In the genomic region with DNA sequence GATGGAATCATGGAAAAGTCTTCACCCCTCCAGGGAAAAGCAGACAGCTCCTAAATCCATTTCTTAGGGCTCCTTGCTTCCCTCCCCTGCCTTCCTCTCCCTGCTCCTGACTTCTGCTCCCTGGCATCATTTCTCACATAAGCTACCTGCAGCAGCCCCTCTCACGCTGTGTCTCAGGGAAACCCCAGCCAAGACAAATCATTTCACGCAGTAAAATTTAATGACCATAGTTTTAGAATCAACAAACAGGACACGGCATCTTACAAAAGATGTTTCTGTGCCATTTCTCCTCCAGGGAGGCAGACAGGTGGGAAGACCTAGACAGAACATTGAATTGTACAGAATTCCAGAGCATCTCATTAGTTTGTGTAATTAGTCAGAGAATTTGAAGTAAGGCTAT, we compare ENCODE assay signal across 18 cellular contexts. TPM values are rescaled to one million over a fixed set of nuclear protein-coding genes. Genes with fewer than 3 reads are reported as not detected.
DNase-seq lines count a peak whose midpoint lies in the region; ATAC-seq, FAIRE-seq and TF ChIP-seq lines count a peak whose summit lies in the region.
"Had no signal": no experiment of that assay in that cellular context is flagged by ENCODE, and none has a peak within 500 bp of the region (broad histone marks: within the 10 kb centered on the region; RNA-seq: fewer than 3 reads in every experiment).

No MANE protein-coding gene starts in this region.

- peaks cover 3% of the 10 kb centered on the region; the same call in 1 of the 2 replicates for H3K9me1 ChIP-seq in IMR-90 (ENCODE audit: insufficient read depth, low read length)

- H3K36me3 ChIP-seq in IMR-90 (ENCODE audit: control insufficient read depth, insufficient read depth, low read length) (no peaks in the 10 kb centered on the region), smooth muscle cell (ENCODE audit: low read depth) (no peaks in the 10 kb centered on the region), A673 (ENCODE audit: insufficient read depth, low read length, poor library complexity, severe bottlenecking) (no peaks in the 10 kb centered on the region)
- H3K36me3 ChIP-seq: BE2C had no signal

- H3K27me3 ChIP-seq in IMR-90 (ENCODE audit: control insufficient read depth, insufficient read depth, low read length) (no peaks in the 10 kb centered on the region; the same call in 1 of the 2 replicates), smooth muscle cell (ENCODE audit: low read depth) (no peaks in the 10 kb centered on the region), A673 (replicated peaks; ENCODE audit: insufficient read depth, low read depth, low read length, poor library complexity) (peaks cover 30% of the 10 kb centered on the region)
- H3K27me3 ChIP-seq: BE2C had no signal

- dilution Hi-C loops in IMR-90 (cut with HindIII; ENCODE audit: low sequenced_read_pairs, unreplicated experiment): no loop called here

- CTCF ChIA-PET in A549 (lab: Yijun Ruan, JAX) (interaction anchor here (1.3 to 5.1 kb wide), 3 partner anchors 10 to 30 kb away, joined by 4 to 23 read pairs (median 5); partner anchors contain the start of gene FOXQ1), IMR-90 (lab: Yijun Ruan, JAX) (interaction anchor here (1.1 kb wide), 1 partner anchor 383 kb away, joined by 3 read pairs; no protein-coding TSS in a partner anchor), A673 (lab: Charles Lee) (no interaction called here)

- peaks cover 44% of the 10 kb centered on the region for H3K27me3 Mint-ChIP-seq in mesothelial cell of epicardium (ENCODE audit: low read depth)

- no peak overlapping the region for H3K56ac ChIP-seq in IMR-90 (ENCODE audit: extremely low read depth, insufficient read depth, low read length)

- H3K9ac ChIP-seq in IMR-90 (ENCODE audit: low read depth, low read length) (no peak overlapping the region), smooth muscle cell (ENCODE audit: low read depth) (no peak overlapping the region)

- H3K27ac Mint-ChIP-seq in mesothelial cell of epicardium: no peak overlapping the region
- H3K27ac Mint-ChIP-seq: CD4-positive, alpha-beta T cell; H9 had no signal

- intact Hi-C loops in IMR-90 (cut with micrococcal nuclease) (no loop called here), A673 (cut with micrococcal nuclease; ENCODE audit: unreplicated experiment) (no loop called here)

- peak overlapping the region; percentile 9; the same call in 1 of the 2 replicates for H2AK5ac ChIP-seq in IMR-90 (ENCODE audit: low read depth, low read length)

- ATAC-seq in A549 (no peak), IMR-90 (ENCODE audit: low read depth) (no peak), GM18511 (IDR thresholded peaks at IDR 0.05; ENCODE audit: unreplicated experiment) (no peak)

- H2BK15ac ChIP-seq in IMR-90 (ENCODE audit: low read depth, low read length): peak overlapping the region; percentile 56; the same call in 1 of the 3 replicates

- H3K14ac ChIP-seq in IMR-90 (replicated peaks; ENCODE audit: low read depth, low read length): no peak overlapping the region

- no peaks in the 10 kb centered on the region for H3K9me3 ChIP-seq in A549
- H3K9me3 ChIP-seq in IMR-90 (ENCODE audit: control insufficient read depth, insufficient read depth, low read length): no peaks in the 10 kb centered on the region
- H3K9me3 ChIP-seq in smooth muscle cell (replicated peaks; ENCODE audit: low read depth): no peaks in the 10 kb centered on the region
- H3K9me3 ChIP-seq in A673 (ENCODE audit: low read depth, low read length, poor library complexity, severe bottlenecking): no peaks in the 10 kb centered on the region
- H3K9me3 ChIP-seq: BE2C had no signal

- H3K36me3 Mint-ChIP-seq in mesothelial cell of epicardium: no peaks in the 10 kb centered on the region

- 0 out of 2 replicates have a peak overlapping the region, but pooled peaks have one; percentile 56 for H3K4ac ChIP-seq in IMR-90 (ENCODE audit: low read depth, low read length)

- no peak overlapping the region for H2BK5ac ChIP-seq in IMR-90 (ENCODE audit: low read depth, low read length, poor library complexity, severe bottlenecking)

- H4K91ac ChIP-seq in IMR-90 (ENCODE audit: insufficient read depth, low read depth, low read length): no peak overlapping the region

- H3K4me1 ChIP-seq in A549 (peaks cover 35% of the 10 kb centered on the region), IMR-90 (ENCODE audit: control insufficient read depth, insufficient read depth, low read length) (peaks cover 7% of the 10 kb centered on the region), smooth muscle cell (ENCODE audit: low read depth) (no peaks in the 10 kb centered on the region), A673 (ENCODE audit: insufficient read depth, low read length, poor library complexity, severe bottlenecking) (no peaks in the 10 kb centered on the region)
- H3K4me1 ChIP-seq: BE2C had no signal

- H3F3A ChIP-seq in smooth muscle cell (ENCODE audit: low read depth): peaks cover 19% of the 10 kb centered on the region

- no peak overlapping the region for H4K5ac ChIP-seq in IMR-90 (ENCODE audit: low read depth, low read length)

- H2BK20ac ChIP-seq in IMR-90 (ENCODE audit: low read depth, low read length): no peak overlapping the region

- DNase-seq in A549 (ENCODE audit: low read depth in 1 of 2, low spot score in 1 of 2) (no peak), IMR-90 (no peak), smooth muscle cell (lab: John Stamatoyannopoulos, UW; ENCODE audit: unreplicated experiment) (no peak), A673 (ENCODE audit: low spot score) (no peak), mesothelial cell of epicardium (ENCODE audit: low spot score in 2 of 2, unreplicated experiment in 2 of 2) (no peak)
- DNase-seq: BE2C; C1 segment of cervical spinal cord; CD4-positive, alpha-beta T cell; DMS153; DMS79; GDM1; H9 had no signal

- in situ Hi-C loops in IMR-90 (cut with MboI; ENCODE audit: low sequenced_read_pairs): no loop called here

- no peak for TF ChIP-seq RAD21 in A549 (conservative IDR thresholded peaks at IDR 0.05 in 1 of 2, IDR thresholded peaks at IDR 0.05 in 1 of 2)
- TF ChIP-seq RAD21 in IMR-90 (IDR thresholded peaks at IDR 0.05; ENCODE audit: low read length): no peak

- POLR2A ChIA-PET in A549 (lab: Yijun Ruan, JAX) (interaction anchor here (3.7 kb wide), 1 partner anchor 16 kb away, joined by 26 read pairs; the partner anchor contains the start of gene FOXQ1), IMR-90 (lab: Charles Lee; ENCODE audit: unreplicated experiment) (no interaction called here), A673 (lab: Charles Lee; ENCODE audit: low non-redundant PET) (no interaction called here)

- peak overlapping the region; percentile 82 for H3K27ac ChIP-seq in A549
- H3K27ac ChIP-seq in IMR-90 (ENCODE audit: insufficient read depth, low read length): no peak overlapping the region
- peak overlapping the region; percentile 63 for H3K27ac ChIP-seq in VCaP
- H3K27ac ChIP-seq in smooth muscle cell (ENCODE audit: low read depth): no peak overlapping the region
- no peak overlapping the region for H3K27ac ChIP-seq in A673 (ENCODE audit: low read depth, low read length, poor library complexity, severe bottlenecking)
- H3K27ac ChIP-seq: 22Rv1 had no signal

- FAIRE-seq in A549 (lab: Jason Lieb, UNC): no peak
- FAIRE-seq: GM12892, GM18507, H1 had no signal

- TF ChIP-seq CTCF in A549 (IDR thresholded peaks at IDR 0.05): no peak
- TF ChIP-seq CTCF in IMR-90 (conservative IDR thresholded peaks at IDR 0.05; ENCODE audit: low read depth, low read length): no peak
- TF ChIP-seq CTCF in VCaP (conservative IDR thresholded peaks at IDR 0.05): no peak
- TF ChIP-seq CTCF in smooth muscle cell (IDR thresholded peaks at IDR 0.05; ENCODE audit: borderline replicate concordance, insufficient read depth, poor library complexity, severe bottlenecking): no peak
- no peak for TF ChIP-seq CTCF in A673 (conservative IDR thresholded peaks at IDR 0.05; ENCODE audit: low read depth, low read length)
- no peak for TF ChIP-seq CTCF in mesothelial cell of epicardium (IDR thresholded peaks at IDR 0.05; ENCODE audit: unreplicated experiment)

- TF ChIP-seq POLR2A in A549 (IDR thresholded peaks at IDR 0.05; ENCODE audit: low read length): no peak
- no peak for TF ChIP-seq POLR2A in IMR-90 (IDR thresholded peaks at IDR 0.05; ENCODE audit: low read depth, low read length)

- TF ChIP-seq EP300 in A549 (IDR thresholded peaks at IDR 0.05): no peak

- no peak overlapping the region for H3K23ac ChIP-seq in IMR-90 (ENCODE audit: low read depth, low read length)

- no peaks in the 10 kb centered on the region for H3K79me1 ChIP-seq in IMR-90 (ENCODE audit: low read depth in 1 of 2, low read length in 2 of 2)

- WGBS in A549 (ENCODE audit: missing lambda C conversion rate): 97% methylated on average over 3 of the region's 3 CpGs
- WGBS in IMR-90 (ENCODE audit: extremely low coverage in 2 of 2, insufficient read length in 1 of 2), 2 experiments: no CpG with 5 or more reads among the region's 3 CpGs
- WGBS in smooth muscle cell (ENCODE audit: low lambda C conversion rate): 83% methylated on average over 3 of the region's 3 CpGs

- no peak overlapping the region for H2BK120ac ChIP-seq in IMR-90 (ENCODE audit: low read depth, low read length)

- H4K20me1 ChIP-seq in IMR-90 (ENCODE audit: insufficient read depth, low read length) (no peaks in the 10 kb centered on the region), smooth muscle cell (ENCODE audit: low read depth) (no peaks in the 10 kb centered on the region)

- no peak overlapping the region for H3K4me3 Mint-ChIP-seq in mesothelial cell of epicardium
- H3K4me3 Mint-ChIP-seq: CD4-positive, alpha-beta T cell; H9 had no signal

- H4K8ac ChIP-seq in IMR-90 (ENCODE audit: low read depth in 2 of 2, low read length in 2 of 2): no peak overlapping the region

- BruUV-seq in IMR-90 (replicated peaks; lab: Mats Ljungman, UMichigan) (no TSS peak), A673 (replicated peaks; lab: Mats Ljungman, UMichigan) (no TSS peak)

- H3K4me3 ChIP-seq in A549: no peak overlapping the region
- H3K4me3 ChIP-seq in IMR-90 (ENCODE audit: insufficient read depth, low read depth, low read length): no peak overlapping the region
- no peak overlapping the region for H3K4me3 ChIP-seq in smooth muscle cell
- no peak overlapping the region for H3K4me3 ChIP-seq in A673 (ENCODE audit: low read depth, low read length, poor library complexity, severe bottlenecking)

- H3K4me2 ChIP-seq in A549 (peak overlapping the region; percentile 78), IMR-90 (ENCODE audit: low read depth, low read length) (no peak overlapping the region), smooth muscle cell (peak overlapping the region; percentile 35)

- H3K18ac ChIP-seq in IMR-90 (ENCODE audit: low read depth, low read length): no peak overlapping the region

- no peaks in the 10 kb centered on the region for H3K79me2 ChIP-seq in smooth muscle cell (ENCODE audit: low read depth)

- H3K9me3 Mint-ChIP-seq in mesothelial cell of epicardium: peaks cover 12% of the 10 kb centered on the region
- H3K9me3 Mint-ChIP-seq: CD4-positive, alpha-beta T cell; H9 had no signal

- H3K4me1 Mint-ChIP-seq in mesothelial cell of epicardium: peaks cover 17% of the 10 kb centered on the region
- H3K4me1 Mint-ChIP-seq: H9 had no signal

- no peak overlapping the region for H2AFZ ChIP-seq in IMR-90 (replicated peaks; ENCODE audit: low read length, poor library complexity)
- no peak overlapping the region for H2AFZ ChIP-seq in smooth muscle cell (ENCODE audit: low read depth)

- H2AK9ac ChIP-seq in IMR-90 (replicated peaks; ENCODE audit: low read depth, low read length, poor library complexity): no peak overlapping the region

RNA-seq across cellular contexts. Expression of gene FOXQ1, which starts 16.5 kb away (rescaled TPM):
- polyA plus RNA-seq in A549 (2011; rRNA removed) (2.1 and 3.5 TPM in 2 replicates), A549 (2017; fragmentation: RNase III; extraction: RNeasy Plus Mini Kit Qiagen cat#74134 plus additional on column Dnase treatment) (3.1 to 3.6 TPM (median 3.6 TPM) in 3 replicates), IMR-90 (2012; rRNA removed) (0.09 TPM in 1 of 2 replicates, not detected in the other), smooth muscle cell (10.0 and 10.4 TPM in 2 replicates)
- polyA plus RNA-seq in A549 (2012; cell fraction: cytosol; rRNA removed): 0.49 and 0.98 TPM in 2 replicates
- polyA plus RNA-seq in A549 (2012; cell fraction: nucleus; rRNA removed): 0.77 and 0.79 TPM in 2 replicates
- polyA minus RNA-seq in A549 (2011; rRNA and poly(A)+ RNA removed): 1.5 and 1.8 TPM in 2 replicates
- total RNA-seq in IMR-90 (2012; rRNA removed) (not detected in 2 replicates), smooth muscle cell (3.5 and 6.6 TPM in 2 replicates), A673 (2021) (not detected in 2 replicates), mesothelial cell of epicardium (0.20 to 0.53 TPM (median 0.41 TPM) in 3 replicates)
- 0.02 and 0.07 TPM in 2 replicates for polyA plus RNA-seq in IMR-90 (2012; cell fraction: cytosol; rRNA removed)
- polyA plus RNA-seq in IMR-90 (2012; cell fraction: nucleus; rRNA removed; ENCODE audit: low replicate concordance): 0.11 and 0.12 TPM in 2 replicates
- total RNA-seq: CD4-positive, alpha-beta T cell; H1 had no signal

Comparison
In these comparisons a context has a peak if more than half of its experiments do, and no peak if none do; other contexts are left out.
1. H3K27ac ChIP-seq: peak in A549 (2 of 2) and VCaP (single experiment); none in IMR-90 (single experiment), smooth muscle cell (single experiment) and A673 (single experiment).